Comparison of ENCODE assay signal across 2 cellular contexts in genomic region chr6:36547646-36548400, GRCh38.
TF ChIP-seq lines count a peak whose summit lies in the region.

No MANE protein-coding gene starts in this region.

TF ChIP-seq in SK-N-SH, 30 proteins besides CTCF, POLR2A, EP300 and RAD21 (continued from another document):
- no peak for TF ChIP-seq PBX3 (IDR thresholded peaks at IDR 0.05)
- no peak for TF ChIP-seq ELF1 (IDR thresholded peaks at IDR 0.05)

TF ChIP-seq in SK-N-SH treated with all-trans-retinoic acid at 6 μM for 48 hours, 23 proteins besides CTCF, POLR2A, EP300 and RAD21 (continued from another document):
- TF ChIP-seq POU6F1 (CRISPR knock-in tag; IDR thresholded peaks at IDR 0.05; ENCODE audit: borderline replicate concordance, low read depth) = no peak
- no peak for TF ChIP-seq ARNTL (CRISPR knock-in tag; IDR thresholded peaks at IDR 0.05; ENCODE audit: borderline replicate concordance, low read depth)
- no peak for TF ChIP-seq ZNF565 (CRISPR knock-in tag; conservative IDR thresholded peaks at IDR 0.05; ENCODE audit: low read depth)
- no peak for TF ChIP-seq ZFP3 (CRISPR knock-in tag; IDR thresholded peaks at IDR 0.05)
